Comparison of ENCODE assay signal across 32 cellular contexts in genomic region chr22:45682069-45682468, GRCh38. TPM values are rescaled to one million over a fixed set of nuclear protein-coding genes. Genes with fewer than 3 reads are reported as not detected.
DNase-seq lines count a peak whose midpoint lies in the region; ATAC-seq, FAIRE-seq and TF ChIP-seq lines count a peak whose summit lies in the region.
"Had no signal": no experiment of that assay in that cellular context is flagged by ENCODE, and none has a peak within 500 bp of the region (broad histone marks: within the 10 kb centered on the region; RNA-seq: fewer than 3 reads in every experiment).

No MANE protein-coding gene starts in this region.

- H2AFZ ChIP-seq in GM12878 (ENCODE audit: control insufficient read depth, low read depth, low read length) = no peak overlapping the region

- H3K27me3 ChIP-seq in AG04450 (ENCODE audit: control insufficient read depth, insufficient read depth, low read length) (no peaks in the 10 kb centered on the region), GM12878 (replicated peaks in 1 of 2; ENCODE audit: control insufficient read depth in 2 of 2, insufficient read depth in 2 of 2, low read length in 1 of 2) (no peaks in the 10 kb centered on the region)
- H3K27me3 ChIP-seq: BE2C, cardiac muscle cell, colonic mucosa, heart left ventricle, stomach, thyroid gland, vagina had no signal

- H3K27ac ChIP-seq in AG04450 (ENCODE audit: low read depth, low read length) (peak overlapping the region; percentile 89), GM12878 (ENCODE audit: control insufficient read depth, insufficient read depth) (peak overlapping the region; percentile 77)
- H3K27ac ChIP-seq: cardiac muscle cell, colonic mucosa, heart left ventricle, KMS-11, skin epidermis, stomach, vagina had no signal

- TF ChIP-seq CTCF in AG04450 (IDR thresholded peaks at IDR 0.05; ENCODE audit: low read depth, low read length) (no peak), GM12878 (IDR thresholded peaks at IDR 0.05 in 2 of 3, conservative IDR thresholded peaks at IDR 0.05 in 1 of 3; ENCODE audit: control insufficient read depth in 2 of 3, extremely low read depth in 1 of 3, insufficient read depth in 1 of 3, low read depth in 3 of 3, low read length in 3 of 3) (no peak)

- H3K4me1 ChIP-seq in GM12878 (ENCODE audit: control insufficient read depth, insufficient read depth, low read length) = peaks cover 57% of the 10 kb centered on the region
- H3K4me1 ChIP-seq: colonic mucosa had no signal

- no peak overlapping the region for H3K4me3 Mint-ChIP-seq in activated CD8-positive, alpha-beta memory T cell treated with anti-CD3 and anti-CD28 coated beads, Interleukin-2, amount 10 ng/mL, durations not matched to agents 7 days and 5 days
- H3K4me3 Mint-ChIP-seq: activated CD4-positive, alpha-beta memory T cell treated with anti-CD3 and anti-CD28 coated beads, Interleukin-2, amount 10 ng/mL, durations not matched to agents 7 days and 5 days; activated naive CD8-positive, alpha-beta T cell; effector memory CD8-positive, alpha-beta T cell; naive thymus-derived CD4-positive, alpha-beta T cell; T-cell had no signal

- no peak for FAIRE-seq in GM12878 (lab: Jason Lieb, UNC)

- SMC1A ChIA-PET in GM12878 (lab: Charles Lee; ENCODE audit: uncharacterized antibody, unreplicated experiment) = interaction anchor here (1.4 kb wide), 1 partner anchor 9 kb away, joined by 6 read pairs; the partner anchor contains the start of gene ATXN10

- 0 out of 2 replicates have a peak overlapping the region, but pooled peaks have one; percentile 41 for H3K4me2 ChIP-seq in GM12878 (ENCODE audit: control insufficient read depth, insufficient read depth)
- H3K4me2 ChIP-seq: KMS-11 had no signal

- no peaks in the 10 kb centered on the region; a peak in 1 of 4 replicates for H3K36me3 ChIP-seq in GM12878 (ENCODE audit: control insufficient read depth in 2 of 2, insufficient read depth in 2 of 2, low read length in 1 of 2)
- H3K36me3 ChIP-seq: cardiac muscle cell, colonic mucosa, heart left ventricle, stomach, thyroid gland, vagina had no signal

- intact Hi-C loops in GM12878 (cut with micrococcal nuclease; ENCODE audit: unreplicated experiment) = no loop called here

- H3K9me3 ChIP-seq in AG04450 (ENCODE audit: control insufficient read depth, insufficient read depth, low read length) (no peaks in the 10 kb centered on the region), GM12878 (replicated peaks; ENCODE audit: control insufficient read depth, insufficient read depth, low read length) (no peaks in the 10 kb centered on the region; the same call in 1 of the 3 replicates)
- H3K9me3 ChIP-seq: BE2C, colonic mucosa, heart left ventricle, stomach, thyroid gland, vagina had no signal

- no peak overlapping the region for H3K4me3 ChIP-seq in AG04450 (ENCODE audit: low read depth, low read length)
- H3K4me3 ChIP-seq in GM12878 = no peak overlapping the region
- H3K4me3 ChIP-seq: cardiac muscle cell, colonic mucosa, heart left ventricle, skin epidermis, stomach, thyroid gland, vagina had no signal

- TF ChIP-seq RAD21 in GM12878 (IDR thresholded peaks at IDR 0.05; ENCODE audit: insufficient read depth, low read depth, low read length) = no peak

- in situ Hi-C loops in GM12878 (cut with MboI) = no loop called here

- no peaks in the 10 kb centered on the region for H3K27me3 Mint-ChIP-seq in activated CD8-positive, alpha-beta memory T cell treated with anti-CD3 and anti-CD28 coated beads, Interleukin-2, amount 10 ng/mL, durations not matched to agents 7 days and 5 days
- H3K27me3 Mint-ChIP-seq: activated CD4-positive, alpha-beta memory T cell treated with anti-CD3 and anti-CD28 coated beads, Interleukin-2, amount 10 ng/mL, durations not matched to agents 7 days and 5 days; activated naive CD8-positive, alpha-beta T cell; effector memory CD8-positive, alpha-beta T cell; naive thymus-derived CD4-positive, alpha-beta T cell; T-cell had no signal

- H4K20me1 ChIP-seq in GM12878 (ENCODE audit: control insufficient read depth, insufficient read depth) = no peaks in the 10 kb centered on the region

- H3K36me3 Mint-ChIP-seq in activated CD8-positive, alpha-beta memory T cell treated with anti-CD3 and anti-CD28 coated beads, Interleukin-2, amount 10 ng/mL, durations not matched to agents 7 days and 5 days = peaks cover 6% of the 10 kb centered on the region

- peaks cover 94% of the 10 kb centered on the region for H3K79me2 ChIP-seq in GM12878 (ENCODE audit: control insufficient read depth, insufficient read depth, low read length)

- RAD21 ChIA-PET in GM12878 (lab: Charles Lee; ENCODE audit: unreplicated experiment) = interaction anchor here (0.5 to 0.9 kb wide), 2 partner anchors 9 to 182 kb away, joined by 3 read pairs; no protein-coding TSS in a partner anchor

- no peak for ATAC-seq in GM12878
- no peak for ATAC-seq in activated CD8-positive, alpha-beta memory T cell treated with anti-CD3 and anti-CD28 coated beads, Interleukin-2, amount 10 ng/mL, durations not matched to agents 7 days and 5 days
- ATAC-seq: activated CD4-positive, CD25-positive, alpha-beta regulatory T cell treated with anti-CD3 and anti-CD28 coated beads, Interleukin-2, amount 50 U/mL, for 24 hours; effector memory CD8-positive, alpha-beta T cell; HCT116; heart left ventricle; naive thymus-derived CD4-positive, alpha-beta T cell; T-cell had no signal

- BruUV-seq in GM12878 (replicated peaks; lab: Mats Ljungman, UMichigan) = no TSS peak

- no peak overlapping the region for H3K9ac ChIP-seq in GM12878 (ENCODE audit: control insufficient read depth, insufficient read depth, low read length)
- H3K9ac ChIP-seq: KMS-11 had no signal

- no peak for TF ChIP-seq EP300 in GM12878 (IDR thresholded peaks at IDR 0.05; ENCODE audit: borderline replicate concordance in 1 of 2, control insufficient read depth in 1 of 2, low read depth in 2 of 2, low read length in 2 of 2)

- H3K4me1 Mint-ChIP-seq in activated CD8-positive, alpha-beta memory T cell treated with anti-CD3 and anti-CD28 coated beads, Interleukin-2, amount 10 ng/mL, durations not matched to agents 7 days and 5 days = peaks cover 15% of the 10 kb centered on the region

- no peak for TF ChIP-seq POLR2A in GM12878 (IDR thresholded peaks at IDR 0.05; ENCODE audit: low read depth, low read length)

- H3K27ac Mint-ChIP-seq in activated CD8-positive, alpha-beta memory T cell treated with anti-CD3 and anti-CD28 coated beads, Interleukin-2, amount 10 ng/mL, durations not matched to agents 7 days and 5 days = no peak overlapping the region
- H3K27ac Mint-ChIP-seq: activated CD4-positive, alpha-beta memory T cell treated with anti-CD3 and anti-CD28 coated beads, Interleukin-2, amount 10 ng/mL, durations not matched to agents 7 days and 5 days; activated naive CD8-positive, alpha-beta T cell; effector memory CD8-positive, alpha-beta T cell; naive thymus-derived CD4-positive, alpha-beta T cell; T-cell had no signal

- DNase-seq in AG04450 (ENCODE audit: low read depth, low spot score) = no peak
- peak; percentile 70 for DNase-seq in HT1080 (ENCODE audit: low read depth)
- DNase-seq in NOMO-1 treated with dmso at 0.1 percent for 144 hours (lab: John Stamatoyannopoulos, UW; ENCODE audit: unreplicated experiment) = peak; percentile 52
- DNase-seq in GM12878 (ENCODE audit: low read depth, low spot score) = no peak
- no peak for DNase-seq in activated CD8-positive, alpha-beta memory T cell treated with anti-CD3 and anti-CD28 coated beads, Interleukin-2, amount 10 ng/mL, durations not matched to agents 7 days and 5 days
- no peak for DNase-seq in NCI-H2171 (lab: John Stamatoyannopoulos, UW)
- no peak for DNase-seq in NK-92 (lab: John Stamatoyannopoulos, UW; ENCODE audit: unreplicated experiment)
- no peak for DNase-seq in NCI-H1105 treated with DMSO at 0.1 percent for 48 hours (lab: John Stamatoyannopoulos, UW)
- DNase-seq: activated CD4-positive, alpha-beta memory T cell treated with anti-CD3 and anti-CD28 coated beads, Interleukin-2, amount 10 ng/mL, durations not matched to agents 7 days and 5 days; anterior cingulate cortex; BE2C; colonic mucosa; COR-L47; effector memory CD8-positive, alpha-beta T cell; GF-D8; heart left ventricle; midbrain; naive thymus-derived CD4-positive, alpha-beta T cell; NCI-H1092 treated with DMSO at 0.1 percent for 48 hours; NCI-H2029; NCI-H526 treated with DMSO at 0.1 percent for 48 hours; occipital lobe; stomach; T-cell had no signal

- POLR2A ChIA-PET in AG04450 (lab: Yijun Ruan, JAX) (interaction anchor here (0.7 kb wide), 1 partner anchor 96 kb away, joined by 3 read pairs; no protein-coding TSS in a partner anchor), GM12878 (lab: Charles Lee) (no interaction called here)

- CTCF ChIA-PET in AG04450 (lab: Charles Lee) = interaction anchor here (1.3 kb wide), 1 partner anchor 9 kb away, joined by 3 read pairs; no protein-coding TSS in a partner anchor
- CTCF ChIA-PET in GM12878 (lab: Yijun Ruan, JAX) = interaction anchor here (1.2 kb wide), 1 partner anchor 20 kb away, joined by 3 read pairs; no protein-coding TSS in a partner anchor
- CTCF ChIA-PET in activated CD8-positive, alpha-beta memory T cell treated with anti-CD3 and anti-CD28 coated beads, Interleukin-2, amount 10 ng/mL, durations not matched to agents 7 days and 5 days (lab: Charles Lee) = no interaction called here

- 96% methylated on average over 4 of the region's 4 CpGs for WGBS in GM12878 (ENCODE audit: insufficient coverage, insufficient replicate concordance, low lambda C conversion rate, missing lambda C conversion rate)

- no peaks in the 10 kb centered on the region for H3K9me3 Mint-ChIP-seq in activated CD8-positive, alpha-beta memory T cell treated with anti-CD3 and anti-CD28 coated beads, Interleukin-2, amount 10 ng/mL, durations not matched to agents 7 days and 5 days (ENCODE audit: low read depth)
- H3K9me3 Mint-ChIP-seq: activated CD4-positive, alpha-beta memory T cell treated with anti-CD3 and anti-CD28 coated beads, Interleukin-2, amount 10 ng/mL, durations not matched to agents 7 days and 5 days; effector memory CD8-positive, alpha-beta T cell; naive thymus-derived CD4-positive, alpha-beta T cell; T-cell had no signal

RNA-seq across cellular contexts. Expression of gene ATXN10, which starts 10.4 kb away (rescaled TPM):
- polyA plus RNA-seq in AG04450 (2011; rRNA removed) (491 and 521 TPM in 2 replicates), GM12878 (2011; rRNA removed) (222 and 249 TPM in 2 replicates), GM12878 (2014; fragmentation: Illumina TruSeq; extraction: Trizol) (212 and 252 TPM in 2 replicates), GM12878 (2014; fragmentation: Nextera tagmentation; extraction: Ambion mirVana) (10 to 100 TPM; 29.2 to 68.3 TPM), GM12878 (2014; rRNA removed) (118 TPM in 2 replicates), GM12878 (2016; fragmentation: Nextera tagmentation; extraction: Ambion mirVana) (100 to 1,000 TPM; 199 to 215 TPM)
- polyA minus RNA-seq in AG04450 (2011; rRNA and poly(A)+ RNA removed) = 448 and 474 TPM in 2 replicates
- total RNA-seq in HT1080 (2014; rRNA removed; shearing (Covaris generic)) = 31.0 and 44.1 TPM in 2 replicates
- polyA plus RNA-seq in HT1080 (2015; cell fraction: cytosol; rRNA removed) = 167 and 192 TPM in 2 replicates
- polyA plus RNA-seq in HT1080 (2015; cell fraction: nucleus; rRNA removed) = 154 and 160 TPM in 2 replicates
- total RNA-seq in GM12878 (2013; cell fraction: nucleolus; rRNA removed) = 125 and 158 TPM in 2 replicates
- total RNA-seq in GM12878 (2014; rRNA removed) (43.4 and 44.5 TPM in 2 replicates), GM12878 (2014; rRNA removed; fragmentation: Illumina TruSeq; extraction: Trizol) (76.5 and 80.3 TPM in 2 replicates), GM12878 (2021) (166 and 174 TPM in 2 replicates)
- 47.0 TPM for polyA plus RNA-seq in GM12878 (2011; ENCODE audit: low read depth)
- 107 and 121 TPM in 2 replicates for polyA plus RNA-seq in GM12878 (2011; cell fraction: cytosol; rRNA removed)
- polyA plus RNA-seq in GM12878 (2011; cell fraction: nucleus; rRNA removed) = 55.1 and 55.8 TPM in 2 replicates
- 106 and 143 TPM in 2 replicates for polyA plus RNA-seq in GM12878 (2012)
- polyA minus RNA-seq in GM12878 (2011; rRNA and poly(A)+ RNA removed) = 250 and 380 TPM in 2 replicates
- 60.9 and 72.2 TPM in 2 replicates for polyA minus RNA-seq in GM12878 (2011; cell fraction: cytosol; rRNA and poly(A)+ RNA removed)
- polyA minus RNA-seq in GM12878 (2011; cell fraction: nucleus; rRNA and poly(A)+ RNA removed) = 56.6 and 81.7 TPM in 2 replicates
- 100 to 1,000 TPM in 1 of 2 experiments, 10 to 100 TPM in 1; 93.6 to 112 TPM for total RNA-seq in activated CD8-positive, alpha-beta memory T cell treated with anti-CD3 and anti-CD28 coated beads, Interleukin-2, amount 10 ng/mL, durations not matched to agents 7 days and 5 days

Comparison
In these comparisons a context has a peak if more than half of its experiments do, and no peak if none do; other contexts are left out.
1. DNase-seq: peak in HT1080 (single experiment) and NOMO-1 treated with dmso at 0.1 percent for 144 hours (single experiment); none in AG04450 (single experiment), GM12878 (single experiment), activated CD8-positive, alpha-beta memory T cell treated with anti-CD3 and anti-CD28 coated beads, Interleukin-2, amount 10 ng/mL, durations not matched to agents 7 days and 5 days (single experiment), NCI-H2171 (single experiment), NK-92 (single experiment) and NCI-H1105 treated with DMSO at 0.1 percent for 48 hours (single experiment).